In genomic region chr3:128488995-128489859, GRCh38 we compare ENCODE assay signal across 8 cellular contexts. TPM values are rescaled to one million over a fixed set of nuclear protein-coding genes. Genes with fewer than 3 reads are reported as not detected.
DNase-seq lines count a peak whose midpoint lies in the region; ATAC-seq and TF ChIP-seq lines count a peak whose summit lies in the region.

No MANE protein-coding gene starts in this region.

- H3K4me1 Mint-ChIP-seq in CD8-positive, alpha-beta T cell (ENCODE audit: low read depth), result peaks cover 40% of the 10 kb centered on the region
- H3K4me1 Mint-ChIP-seq in endodermal cell, result peaks cover 24% of the 10 kb centered on the region

- no peak overlapping the region for H3K27ac ChIP-seq in CD8-positive, alpha-beta T cell (ENCODE audit: low read depth, low read length)
- no peak overlapping the region for H3K27ac ChIP-seq in endodermal cell (ENCODE audit: low read depth, low read length)
- H3K27ac ChIP-seq in mucosa of rectum (ENCODE audit: low read depth in 2 of 2, low read length in 2 of 2), result peak overlapping the region; percentile 32 to 55

- H3K4me3 Mint-ChIP-seq in CD8-positive, alpha-beta T cell, result peak overlapping the region; percentile 75
- H3K4me3 Mint-ChIP-seq in endodermal cell, result peak overlapping the region; percentile 62

- intact Hi-C loops in CD8-positive, alpha-beta T cell (cut with DNase I, micrococcal nuclease), result no loop called here

- H3K27me3 Mint-ChIP-seq in CD8-positive, alpha-beta T cell (ENCODE audit: low read depth), result peaks cover 61% of the 10 kb centered on the region
- peaks cover 94% of the 10 kb centered on the region for H3K27me3 Mint-ChIP-seq in endodermal cell (ENCODE audit: insufficient read depth)

- no peak for TF ChIP-seq CTCF in CD8-positive, alpha-beta T cell (IDR thresholded peaks at IDR 0.05)
- no peak for TF ChIP-seq CTCF in endodermal cell (conservative IDR thresholded peaks at IDR 0.05)

- peak in 1 of 7 experiments; percentile 34 for DNase-seq in CD8-positive, alpha-beta T cell
- DNase-seq in HuH-7 (ENCODE audit: low spot score), result peak; percentile 89
- peak; percentile 12 for DNase-seq in T1000 (lab: John Stamatoyannopoulos, UW)
- peak; percentile 79 for DNase-seq in endodermal cell
- no peak for DNase-seq in middle frontal gyrus (ENCODE audit: extremely low spot score, low spot score)

- no peaks in the 10 kb centered on the region for H3K36me3 ChIP-seq in CD8-positive, alpha-beta T cell (ENCODE audit: insufficient read depth, low read length)
- H3K36me3 ChIP-seq in endodermal cell (ENCODE audit: control insufficient read depth, insufficient read depth, low read length) (no peaks in the 10 kb centered on the region), mucosa of rectum (ENCODE audit: control insufficient read depth in 2 of 2, insufficient read depth in 2 of 2, low read length in 2 of 2) (no peaks in the 10 kb centered on the region)

- H3K4me3 ChIP-seq in CD8-positive, alpha-beta T cell (ENCODE audit: low read depth, low read length), result peak overlapping the region; percentile 50
- peak overlapping the region; percentile 71 for H3K4me3 ChIP-seq in endodermal cell (ENCODE audit: low read length)
- peak overlapping the region; percentile 60 to 61 for H3K4me3 ChIP-seq in mucosa of rectum (ENCODE audit: low read length in 2 of 2)

- no peaks in the 10 kb centered on the region for H3K9me3 Mint-ChIP-seq in CD8-positive, alpha-beta T cell
- H3K9me3 Mint-ChIP-seq in endodermal cell, result no peaks in the 10 kb centered on the region

- H3K27me3 ChIP-seq in CD8-positive, alpha-beta T cell (ENCODE audit: insufficient read depth, low read length), result peaks cover 78% of the 10 kb centered on the region
- peaks cover 100% of the 10 kb centered on the region for H3K27me3 ChIP-seq in endodermal cell (ENCODE audit: control insufficient read depth, insufficient read depth, low read length, poor library complexity, severe bottlenecking)
- H3K27me3 ChIP-seq in mucosa of rectum (ENCODE audit: control insufficient read depth in 2 of 2, insufficient read depth in 2 of 2, low read length in 2 of 2), result peaks cover 73 to 79% of the 10 kb centered on the region in 2 donors

- POLR2A ChIA-PET in CD8-positive, alpha-beta T cell (lab: Charles Lee), result no interaction called here

- H3K4me1 ChIP-seq in CD8-positive, alpha-beta T cell (ENCODE audit: insufficient read depth, low read length), result peaks cover 63% of the 10 kb centered on the region
- H3K4me1 ChIP-seq in endodermal cell (ENCODE audit: control insufficient read depth, insufficient read depth, low read length) (peaks cover 5% of the 10 kb centered on the region), mucosa of rectum (ENCODE audit: control insufficient read depth in 2 of 2, insufficient read depth in 2 of 2, low read length in 2 of 2) (peaks cover 14 to 21% of the 10 kb centered on the region in 2 donors)

- no peak overlapping the region for H3K27ac Mint-ChIP-seq in CD8-positive, alpha-beta T cell
- H3K27ac Mint-ChIP-seq in endodermal cell, result no peak overlapping the region

- CTCF ChIA-PET in CD8-positive, alpha-beta T cell (lab: Charles Lee), result interaction anchor here (0.8 to 1.3 kb wide), 6 partner anchors 10 to 182 kb away, joined by 3 to 5 read pairs (median 4); no protein-coding TSS in a partner anchor

- 1% methylated on average over 21 to 89 of the region's 89 CpGs for WGBS in endodermal cell (ENCODE audit: insufficient coverage in 1 of 2, insufficient read length in 1 of 2), 2 experiments

- ATAC-seq in CD8-positive, alpha-beta T cell, result peak; percentile 19
- no peak for ATAC-seq in GM21529 (IDR thresholded peaks at IDR 0.05; ENCODE audit: unreplicated experiment)
- no peak for ATAC-seq in GM18517 (IDR thresholded peaks at IDR 0.05; ENCODE audit: unreplicated experiment)

- H3K9ac ChIP-seq in endodermal cell (ENCODE audit: extremely low read depth, low read length, poor library complexity, severe bottlenecking) (no peak overlapping the region), mucosa of rectum (ENCODE audit: low read depth in 1 of 2, low read length in 2 of 2) (peak overlapping the region in 1 of 2 donors; percentile 62)

- no peaks in the 10 kb centered on the region for H3K9me3 ChIP-seq in CD8-positive, alpha-beta T cell (ENCODE audit: low read length)
- no peaks in the 10 kb centered on the region for H3K9me3 ChIP-seq in endodermal cell (ENCODE audit: control insufficient read depth, low read length)
- no peaks in the 10 kb centered on the region for H3K9me3 ChIP-seq in mucosa of rectum (ENCODE audit: control insufficient read depth in 2 of 2, low read length in 2 of 2)

- H3K36me3 Mint-ChIP-seq in CD8-positive, alpha-beta T cell, result no peaks in the 10 kb centered on the region
- H3K36me3 Mint-ChIP-seq in endodermal cell (ENCODE audit: low read depth), result no peaks in the 10 kb centered on the region

RNA-seq across cellular contexts. Expression of gene GATA2, which starts 3.8 kb away (rescaled TPM):
- under 1 TPM; 0.27 to 0.39 TPM for total RNA-seq in CD8-positive, alpha-beta T cell
- total RNA-seq in endodermal cell, result 1 to 10 TPM; 1.2 to 1.6 TPM
- 4.4 TPM for polyA plus RNA-seq in endodermal cell (2013, experiment 1 of 2)
- 3.9 TPM for polyA plus RNA-seq in endodermal cell (2013, experiment 2 of 2)

RNA-seq across cellular contexts. Expression of gene DNAJB8, which starts 22.5 kb away (rescaled TPM):
- total RNA-seq in CD8-positive, alpha-beta T cell, result not detected
- not detected for total RNA-seq in endodermal cell
- polyA plus RNA-seq in endodermal cell (2013, experiment 1 of 2), result not detected
- not detected for polyA plus RNA-seq in endodermal cell (2013, experiment 2 of 2)

Comparison
In these comparisons a context has a peak if more than half of its experiments do, and no peak if none do; other contexts are left out.
1. H3K27ac ChIP-seq: peak in mucosa of rectum (2 of 2); none in CD8-positive, alpha-beta T cell (single experiment) and endodermal cell (single experiment).
2. Peak in every context shown above with its lines, with median percentiles within 50 percentile points of each other: H3K4me3 ChIP-seq.